In the genomic region with DNA sequence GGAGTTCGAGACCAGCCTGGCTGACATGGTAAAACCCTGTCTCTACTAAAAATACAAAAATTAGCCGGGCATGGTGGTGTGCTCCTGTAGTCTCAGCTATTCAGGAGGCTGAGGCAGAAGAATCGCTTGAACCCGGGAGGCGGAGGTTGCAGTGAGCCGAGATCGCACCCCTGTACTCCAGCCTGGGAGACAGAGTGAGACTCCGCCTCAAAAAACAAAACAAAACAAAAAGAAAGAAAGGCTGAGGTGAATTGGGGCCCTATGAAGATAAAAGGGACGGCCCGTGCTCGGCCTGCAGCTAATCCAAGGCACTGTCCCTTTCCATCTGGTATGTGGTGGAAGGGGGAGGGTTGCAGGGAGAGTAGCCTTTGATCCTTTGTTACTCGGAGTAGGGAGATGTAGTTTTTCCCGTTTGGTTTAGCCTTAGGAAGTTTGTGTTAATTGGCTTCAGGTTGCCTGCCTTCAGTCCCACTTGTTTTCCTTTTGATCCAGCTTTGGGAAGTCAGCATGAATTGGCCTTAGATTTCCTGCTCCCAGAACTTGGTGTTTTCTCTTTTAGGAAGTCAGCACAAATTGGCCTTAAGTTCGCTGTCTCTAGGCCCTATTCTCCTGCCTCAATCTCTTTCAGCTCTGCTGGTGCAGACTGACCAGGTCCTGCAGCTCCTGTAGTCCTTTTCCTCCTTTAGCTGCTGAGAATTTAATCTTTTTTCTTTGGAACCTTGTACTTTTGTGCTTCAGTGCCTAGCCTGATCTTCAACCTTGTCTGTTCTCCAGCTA, we compare ENCODE assay signal across 12 cellular contexts. TPM values are rescaled to one million over a fixed set of nuclear protein-coding genes. Genes with fewer than 3 reads are reported as not detected.
A peak's percentile ranks its signal among the peaks of the same experiment; 100 is the strongest.
DNase-seq lines count a peak whose midpoint lies in the region; TF ChIP-seq lines count a peak whose summit lies in the region.
"Had no signal": no experiment of that assay in that cellular context is flagged by ENCODE, and none has a peak within 500 bp of the region (broad histone marks: within the 10 kb centered on the region; RNA-seq: fewer than 3 reads in every experiment).

No MANE protein-coding gene starts in this region.

- H2BK15ac ChIP-seq in neuronal stem cell (ENCODE audit: low read length): no peak overlapping the region

- H3K4me3 ChIP-seq in iPS DF 6.9 (ENCODE audit: low read length) (no peak overlapping the region), neuronal stem cell (ENCODE audit: low read length in 2 of 2) (no peak overlapping the region)
- H3K4me3 ChIP-seq: thoracic aorta had no signal

- no TSS peak for BruUV-seq in Calu3 (replicated peaks; lab: Mats Ljungman, UMichigan)

- H4K8ac ChIP-seq in neuronal stem cell (ENCODE audit: low read depth, low read length): no peak overlapping the region

- H2BK120ac ChIP-seq in neuronal stem cell (ENCODE audit: low read depth, low read length): no peak overlapping the region

- no peak overlapping the region for H3K27ac ChIP-seq in iPS DF 6.9 (ENCODE audit: low read length)
- peak overlapping the region; percentile 68 for H3K27ac ChIP-seq in neuronal stem cell (replicated peaks; ENCODE audit: low read length)
- H3K27ac ChIP-seq: thoracic aorta had no signal

- no peaks in the 10 kb centered on the region for H3K36me3 Mint-ChIP-seq in Calu3 (ENCODE audit: insufficient read depth, unreplicated experiment)
- H3K36me3 Mint-ChIP-seq in activated CD4-positive, alpha-beta memory T cell treated with anti-CD3 and anti-CD28 coated beads, Interleukin-2, amount 10 ng/mL, durations not matched to agents 7 days and 5 days (ENCODE audit: low read depth): no peaks in the 10 kb centered on the region
- H3K36me3 Mint-ChIP-seq: activated naive CD4-positive, alpha-beta T cell treated with anti-CD3 and anti-CD28 coated beads, Interleukin-2, amount 10 ng/mL, durations not matched to agents 7 days and 5 days had no signal

- H3K9me3 ChIP-seq in iPS DF 6.9 (ENCODE audit: control insufficient read depth, insufficient read depth, low read length): no peaks in the 10 kb centered on the region
- peaks cover 0 to 2% of the 10 kb centered on the region in 2 donors for H3K9me3 ChIP-seq in neuronal stem cell (replicated peaks in 1 of 2; ENCODE audit: control insufficient read depth in 2 of 2, insufficient read depth in 1 of 2, low read depth in 1 of 2, low read length in 2 of 2)
- H3K9me3 ChIP-seq: thoracic aorta had no signal

- no peak overlapping the region for H3K4ac ChIP-seq in neuronal stem cell (ENCODE audit: low read length)

- H3K23ac ChIP-seq in neuronal stem cell (ENCODE audit: low read depth, low read length, poor library complexity): no peak overlapping the region

- no peaks in the 10 kb centered on the region for H3K9me3 Mint-ChIP-seq in Calu3 (ENCODE audit: low read depth, unreplicated experiment)
- H3K9me3 Mint-ChIP-seq in activated CD4-positive, alpha-beta memory T cell treated with anti-CD3 and anti-CD28 coated beads, Interleukin-2, amount 10 ng/mL, durations not matched to agents 7 days and 5 days: no peaks in the 10 kb centered on the region
- H3K9me3 Mint-ChIP-seq: activated naive CD4-positive, alpha-beta T cell treated with anti-CD3 and anti-CD28 coated beads, Interleukin-2, amount 10 ng/mL, durations not matched to agents 7 days and 5 days; T-helper 2 cell treated with Interferon-gamma antibody and Interleukin-4, amounts not matched to agents 5 μg/mL and 100 μg/mL, for 36 hours had no signal

- H2BK5ac ChIP-seq in neuronal stem cell (ENCODE audit: low read length): no peak overlapping the region

- H3K27me3 Mint-ChIP-seq in Calu3 (ENCODE audit: unreplicated experiment): no peaks in the 10 kb centered on the region
- H3K27me3 Mint-ChIP-seq in activated CD4-positive, alpha-beta memory T cell treated with anti-CD3 and anti-CD28 coated beads, Interleukin-2, amount 10 ng/mL, durations not matched to agents 7 days and 5 days: peaks cover 2% of the 10 kb centered on the region

- H4K91ac ChIP-seq in neuronal stem cell (ENCODE audit: low read depth, low read length, poor library complexity): no peak overlapping the region

- no peak overlapping the region for H3K14ac ChIP-seq in neuronal stem cell (ENCODE audit: low read length)

- DNase-seq in Calu3 (no peak), SW480 (ENCODE audit: low spot score) (peak; percentile 58), iPS DF 6.9 (ENCODE audit: low read depth, low spot score) (peak; percentile 52), neuronal stem cell (ENCODE audit: low spot score) (peak; percentile 45), HK-2 (ENCODE audit: unreplicated experiment) (no peak), ACHN (no peak), HPDE6-E6E7 (ENCODE audit: extremely low spot score) (no peak)
- DNase-seq in activated CD4-positive, alpha-beta memory T cell treated with anti-CD3 and anti-CD28 coated beads, Interleukin-2, amount 10 ng/mL, durations not matched to agents 7 days and 5 days: no peak
- DNase-seq: activated CD4-positive, alpha-beta T cell treated with anti-CD3 and anti-CD28 coated beads for 4 hours; activated naive CD4-positive, alpha-beta T cell treated with anti-CD3 and anti-CD28 coated beads, Interleukin-2, amount 10 ng/mL, durations not matched to agents 7 days and 5 days had no signal

- peaks cover 6% of the 10 kb centered on the region; the same call in 1 of the 2 replicates for H3K4me1 ChIP-seq in iPS DF 6.9 (ENCODE audit: control insufficient read depth, insufficient read depth, low read length)
- peaks cover 4 to 5% of the 10 kb centered on the region in 2 donors for H3K4me1 ChIP-seq in neuronal stem cell (ENCODE audit: control insufficient read depth in 2 of 2, insufficient read depth in 1 of 2, low read depth in 1 of 2, low read length in 2 of 2)

- H3K4me3 Mint-ChIP-seq in Calu3 (ENCODE audit: low read depth, unreplicated experiment): no peak overlapping the region
- no peak overlapping the region for H3K4me3 Mint-ChIP-seq in activated CD4-positive, alpha-beta memory T cell treated with anti-CD3 and anti-CD28 coated beads, Interleukin-2, amount 10 ng/mL, durations not matched to agents 7 days and 5 days
- H3K4me3 Mint-ChIP-seq: activated naive CD4-positive, alpha-beta T cell treated with anti-CD3 and anti-CD28 coated beads, Interleukin-2, amount 10 ng/mL, durations not matched to agents 7 days and 5 days; T-helper 2 cell treated with Interferon-gamma antibody and Interleukin-4, amounts not matched to agents 5 μg/mL and 100 μg/mL, for 36 hours had no signal

- H3K36me3 ChIP-seq in iPS DF 6.9 (ENCODE audit: control insufficient read depth, insufficient read depth, low read length) (no peaks in the 10 kb centered on the region), neuronal stem cell (replicated peaks in 1 of 2; ENCODE audit: control insufficient read depth in 2 of 2, insufficient read depth in 2 of 2, low read length in 2 of 2) (no peaks in the 10 kb centered on the region)
- H3K36me3 ChIP-seq: thoracic aorta had no signal

- peak overlapping the region; percentile 76 for H3K18ac ChIP-seq in neuronal stem cell (ENCODE audit: low read length)

- H2AFZ ChIP-seq in neuronal stem cell (ENCODE audit: low read length): peak overlapping the region; percentile 91

- in situ Hi-C loops in ACHN (cut with HindIII; ENCODE audit: low pct_ligation_motif_present, low pct_unique_long_range_greater_than_20kb, low sequenced_read_pairs): no loop called here

- no CpG with 5 or more reads among the region's 14 CpGs for WGBS in iPS DF 6.9 (ENCODE audit: insufficient coverage, insufficient read length)
- no CpG with 5 or more reads among the region's 14 CpGs for WGBS in neuronal stem cell (ENCODE audit: extremely low coverage in 2 of 2, insufficient read length in 2 of 2, insufficient replicate concordance in 1 of 2), 2 donors

- H3K27me3 ChIP-seq in iPS DF 6.9 (ENCODE audit: control insufficient read depth, insufficient read depth, low read length) (no peaks in the 10 kb centered on the region), neuronal stem cell (ENCODE audit: control insufficient read depth in 3 of 3, insufficient read depth in 3 of 3, low read depth in 1 of 3, low read length in 3 of 3) (no peaks in the 10 kb centered on the region)

- H2BK12ac ChIP-seq in neuronal stem cell (ENCODE audit: low read length): no peak overlapping the region

- no peaks in the 10 kb centered on the region for H3K79me1 ChIP-seq in neuronal stem cell (ENCODE audit: low read depth, low read length)

- H2AK5ac ChIP-seq in neuronal stem cell (ENCODE audit: low read depth, low read length): no peak overlapping the region

- H3K27ac Mint-ChIP-seq in Calu3 (ENCODE audit: unreplicated experiment): peak overlapping the region; percentile 45
- H3K27ac Mint-ChIP-seq in activated CD4-positive, alpha-beta memory T cell treated with anti-CD3 and anti-CD28 coated beads, Interleukin-2, amount 10 ng/mL, durations not matched to agents 7 days and 5 days: no peak overlapping the region
- H3K27ac Mint-ChIP-seq: activated naive CD4-positive, alpha-beta T cell treated with anti-CD3 and anti-CD28 coated beads, Interleukin-2, amount 10 ng/mL, durations not matched to agents 7 days and 5 days; T-helper 2 cell treated with Interferon-gamma antibody and Interleukin-4, amounts not matched to agents 5 μg/mL and 100 μg/mL, for 36 hours had no signal

- CTCF ChIA-PET in Calu3 (lab: Charles Lee): interaction anchor here (1.2 kb wide), 1 partner anchor 17 kb away, joined by 3 read pairs; no protein-coding TSS in a partner anchor
- CTCF ChIA-PET in activated CD4-positive, alpha-beta memory T cell treated with anti-CD3 and anti-CD28 coated beads, Interleukin-2, amount 10 ng/mL, durations not matched to agents 7 days and 5 days (lab: Charles Lee): no interaction called here

- no peak overlapping the region for H3K4me2 ChIP-seq in neuronal stem cell (ENCODE audit: insufficient read depth, low read length, poor library complexity, severe bottlenecking)

- no peak overlapping the region for H3K9ac ChIP-seq in neuronal stem cell (ENCODE audit: low read depth, low read length, poor library complexity)

- H3K4me1 Mint-ChIP-seq in Calu3 (ENCODE audit: low read depth, unreplicated experiment): peaks cover 48% of the 10 kb centered on the region
- H3K4me1 Mint-ChIP-seq in activated CD4-positive, alpha-beta memory T cell treated with anti-CD3 and anti-CD28 coated beads, Interleukin-2, amount 10 ng/mL, durations not matched to agents 7 days and 5 days: no peaks in the 10 kb centered on the region
- H3K4me1 Mint-ChIP-seq: activated naive CD4-positive, alpha-beta T cell treated with anti-CD3 and anti-CD28 coated beads, Interleukin-2, amount 10 ng/mL, durations not matched to agents 7 days and 5 days had no signal

- intact Hi-C loops in Calu3 (cut with micrococcal nuclease; ENCODE audit: unreplicated experiment): no loop called here

- POLR2A ChIA-PET in activated CD4-positive, alpha-beta memory T cell treated with anti-CD3 and anti-CD28 coated beads, Interleukin-2, amount 10 ng/mL, durations not matched to agents 7 days and 5 days (lab: Charles Lee): no interaction called here

- TF ChIP-seq CTCF in Calu3 (IDR thresholded peaks at IDR 0.05; ENCODE audit: unreplicated experiment): no peak

RNA-seq across cellular contexts. Expression of a gene that starts 36.1 kb away (rescaled TPM):
- 16.1 and 16.3 TPM in 2 replicates for total RNA-seq in Calu3 (2022)
- polyA plus RNA-seq in neuronal stem cell (2013, experiment 1 of 2): 16.4 TPM
- polyA plus RNA-seq in neuronal stem cell (2013, experiment 2 of 2): 16.7 TPM
- 10 to 100 TPM; 12.8 to 14.1 TPM for total RNA-seq in activated CD4-positive, alpha-beta memory T cell treated with anti-CD3 and anti-CD28 coated beads, Interleukin-2, amount 10 ng/mL, durations not matched to agents 7 days and 5 days

RNA-seq across cellular contexts. Expression of a gene that starts 41.3 kb away (rescaled TPM):
- total RNA-seq in Calu3 (2022): 116 and 117 TPM in 2 replicates
- polyA plus RNA-seq in neuronal stem cell (2013, experiment 1 of 2): 102 TPM
- 98.5 TPM for polyA plus RNA-seq in neuronal stem cell (2013, experiment 2 of 2)
- total RNA-seq in activated CD4-positive, alpha-beta memory T cell treated with anti-CD3 and anti-CD28 coated beads, Interleukin-2, amount 10 ng/mL, durations not matched to agents 7 days and 5 days: 100 to 1,000 TPM; 149 TPM

Comparison
In these comparisons a context has a peak if more than half of its experiments do, and no peak if none do; other contexts are left out.
1. DNase-seq: peak in SW480 (single experiment), iPS DF 6.9 (single experiment) and neuronal stem cell (single experiment); none in Calu3 (single experiment), HK-2 (single experiment), activated CD4-positive, alpha-beta memory T cell treated with anti-CD3 and anti-CD28 coated beads, Interleukin-2, amount 10 ng/mL, durations not matched to agents 7 days and 5 days (single experiment), ACHN (single experiment) and HPDE6-E6E7 (single experiment).